In the genomic region with DNA sequence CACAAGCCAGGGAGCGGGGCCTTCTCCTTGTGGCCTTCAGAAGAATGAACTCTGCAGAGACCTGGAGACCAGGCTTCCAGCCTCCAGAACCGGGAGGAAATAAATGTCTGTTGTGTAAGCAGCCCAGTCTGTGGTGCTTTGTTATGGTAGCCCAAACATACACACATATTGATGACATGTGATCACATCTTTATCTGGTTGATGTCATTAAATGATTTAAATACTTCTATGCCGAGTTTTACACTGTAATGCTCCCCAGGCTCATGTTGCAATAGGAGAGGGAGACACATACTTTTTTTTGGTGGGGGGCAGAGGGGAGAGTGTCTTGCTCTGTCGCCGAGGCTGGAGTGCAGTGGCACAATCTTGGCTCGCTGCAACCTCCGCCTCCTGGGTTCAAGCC, we compare ENCODE assay signal across 19 cellular contexts.
A peak's percentile ranks its signal among the peaks of the same experiment; 100 is the strongest.
DNase-seq lines count a peak whose midpoint lies in the region; ATAC-seq and TF ChIP-seq lines count a peak whose summit lies in the region.
"Had no signal": no experiment of that assay in that cellular context is flagged by ENCODE, and none has a peak within 500 bp of the region (broad histone marks: within the 10 kb centered on the region; RNA-seq: fewer than 3 reads in every experiment).

No MANE protein-coding gene starts in this region.

- no peak for TF ChIP-seq CTCF in endodermal cell (conservative IDR thresholded peaks at IDR 0.05)
- TF ChIP-seq CTCF in fibroblast of villous mesenchyme (IDR thresholded peaks at IDR 0.05; ENCODE audit: insufficient read depth, low read depth, low read length) = no peak

- H4K20me1 ChIP-seq in GM23248 (ENCODE audit: insufficient read depth) = no peaks in the 10 kb centered on the region
- H4K20me1 ChIP-seq: BLaER1 had no signal

- in situ Hi-C loops in GM23248 (cut with MboI) = no loop called here

- H3K4me3 Mint-ChIP-seq in endodermal cell = no peak overlapping the region
- H3K4me3 Mint-ChIP-seq: CD4-positive, alpha-beta memory T cell had no signal

- no peak overlapping the region for H2AFZ ChIP-seq in GM23248

- no peak overlapping the region for H3K9ac ChIP-seq in GM23248
- no peak overlapping the region for H3K9ac ChIP-seq in endodermal cell (ENCODE audit: extremely low read depth, low read length, poor library complexity, severe bottlenecking)
- H3K9ac ChIP-seq: BLaER1 had no signal

- ATAC-seq in HG03108 (IDR thresholded peaks at IDR 0.05; ENCODE audit: unreplicated experiment) = no peak
- ATAC-seq: K562, Right ventricle myocardium inferior had no signal

- no peak overlapping the region for H3K27ac Mint-ChIP-seq in endodermal cell
- H3K27ac Mint-ChIP-seq: CD4-positive, alpha-beta memory T cell had no signal

- no peaks in the 10 kb centered on the region for H3K36me3 ChIP-seq in GM23248 (ENCODE audit: low read depth)
- no peaks in the 10 kb centered on the region for H3K36me3 ChIP-seq in endodermal cell (ENCODE audit: control insufficient read depth, insufficient read depth, low read length)
- H3K36me3 ChIP-seq: BLaER1 had no signal

- H3K4me1 Mint-ChIP-seq in endodermal cell = peaks cover 7% of the 10 kb centered on the region
- H3K4me1 Mint-ChIP-seq: CD4-positive, alpha-beta memory T cell had no signal

- H3K4me3 ChIP-seq in GM23248 = no peak overlapping the region
- no peak overlapping the region for H3K4me3 ChIP-seq in endodermal cell (ENCODE audit: low read length)
- no peak overlapping the region for H3K4me3 ChIP-seq in fibroblast of villous mesenchyme (ENCODE audit: low read depth, low read length)
- H3K4me3 ChIP-seq: BLaER1, K562 had no signal

- H3K27me3 ChIP-seq in GM23248 (replicated peaks; ENCODE audit: insufficient read depth) (no peaks in the 10 kb centered on the region), endodermal cell (ENCODE audit: control insufficient read depth, insufficient read depth, low read length, poor library complexity, severe bottlenecking) (no peaks in the 10 kb centered on the region)
- H3K27me3 ChIP-seq: BLaER1 had no signal

- H3K79me2 ChIP-seq in GM23248 (ENCODE audit: insufficient read depth) = no peaks in the 10 kb centered on the region

- H3K9me2 ChIP-seq in GM23248 (ENCODE audit: insufficient read depth) = no peaks in the 10 kb centered on the region

- no peaks in the 10 kb centered on the region for H3K36me3 Mint-ChIP-seq in endodermal cell (ENCODE audit: low read depth)
- H3K36me3 Mint-ChIP-seq: CD4-positive, alpha-beta memory T cell had no signal

- no peaks in the 10 kb centered on the region for H3F3A ChIP-seq in GM23248 (ENCODE audit: insufficient read depth)

- peaks cover 14% of the 10 kb centered on the region for H3K9me3 Mint-ChIP-seq in endodermal cell

- H3K27me3 Mint-ChIP-seq in endodermal cell (ENCODE audit: insufficient read depth) = no peaks in the 10 kb centered on the region

- DNase-seq in AG08396 (ENCODE audit: low spot score) = peak; percentile 37
- peak; percentile 43 for DNase-seq in GM23248
- DNase-seq in endodermal cell = peak; percentile 22
- DNase-seq in fibroblast of villous mesenchyme (ENCODE audit: low read depth) = peak; percentile 28
- DNase-seq in superior temporal gyrus (ENCODE audit: extremely low spot score) = no peak
- no peak for DNase-seq in HCEC 1CT
- DNase-seq in GM19240 (ENCODE audit: insufficient read length, low spot score) = no peak
- DNase-seq: CD4-positive, alpha-beta memory T cell; DMS153; H7; NCI-H1092 treated with DMSO at 0.1 percent for 48 hours; NCI-H1694; NCI-H2081 treated with DMSO at 0.1 percent for 48 hours; NCI-H510A treated with DMSO at 0.1 percent for 48 hours; NCI-H774 had no signal

- no peak overlapping the region for H3K4me2 ChIP-seq in GM23248 (ENCODE audit: unreplicated experiment)
- H3K4me2 ChIP-seq: BLaER1 had no signal

- H3K9me3 ChIP-seq in GM23248 (ENCODE audit: low read depth) = no peaks in the 10 kb centered on the region
- H3K9me3 ChIP-seq in endodermal cell (ENCODE audit: control insufficient read depth, low read length) = peaks cover 5% of the 10 kb centered on the region

- no peak overlapping the region for H3K27ac ChIP-seq in GM23248
- H3K27ac ChIP-seq in endodermal cell (ENCODE audit: low read depth, low read length) = no peak overlapping the region
- H3K27ac ChIP-seq: BLaER1 had no signal

- H3K4me1 ChIP-seq in GM23248 (ENCODE audit: insufficient read depth) (no peaks in the 10 kb centered on the region), endodermal cell (ENCODE audit: control insufficient read depth, insufficient read depth, low read length) (no peaks in the 10 kb centered on the region)

- WGBS in GM23248 (ENCODE audit: low coverage in 1 of 2, low lambda C conversion rate in 2 of 2, missing lambda C conversion rate in 2 of 2), 2 experiments = 86 to 91% methylated on average over 7 of the region's 7 CpGs
- WGBS in endodermal cell (ENCODE audit: insufficient coverage in 1 of 2, insufficient read length in 1 of 2), 2 experiments = 95 to 98% methylated on average over 6 to 7 of the region's 7 CpGs

Comparison
In these comparisons a context has a peak if more than half of its experiments do, and no peak if none do; other contexts are left out.
1. DNase-seq: peak in AG08396 (single experiment), GM23248 (single experiment), endodermal cell (single experiment) and fibroblast of villous mesenchyme (single experiment); none in superior temporal gyrus (single experiment), HCEC 1CT (single experiment) and GM19240 (single experiment).